In the genomic region with DNA sequence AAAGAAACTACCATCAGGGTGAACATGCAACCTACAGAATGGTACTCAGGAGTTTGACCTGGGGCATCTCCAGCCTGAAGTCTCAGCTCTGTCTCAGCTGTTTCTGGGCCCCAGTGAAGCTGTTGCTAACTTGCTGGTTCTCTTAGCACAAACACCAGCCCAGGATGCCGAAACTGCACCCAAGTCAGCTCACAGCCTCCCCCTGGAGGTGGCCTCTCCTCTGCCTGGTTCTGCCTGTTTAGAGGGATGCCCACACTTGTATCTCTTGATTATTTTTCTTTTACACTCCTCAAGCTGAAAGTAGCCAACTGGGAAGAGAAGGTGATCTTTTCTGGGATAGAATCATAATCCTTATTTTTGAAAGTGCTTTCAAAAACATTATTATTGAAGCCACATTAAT, we compare ENCODE assay signal across 8 cellular contexts.
DNase-seq lines count a peak whose midpoint lies in the region; ATAC-seq and TF ChIP-seq lines count a peak whose summit lies in the region.

No MANE protein-coding gene starts in this region.

- CTCF ChIA-PET in T-cell (lab: Charles Lee) = interaction anchor here (0.8 to 0.9 kb wide), 2 partner anchors 142 to 413 kb away, joined by 3 to 5 read pairs; no protein-coding TSS in a partner anchor

- POLR2A ChIA-PET in T-cell (lab: Charles Lee) = no interaction called here

- no peak for TF ChIP-seq CTCF in prostate gland (IDR thresholded peaks at IDR 0.05)

- H3K9me3 Mint-ChIP-seq in T-cell = no peaks in the 10 kb centered on the region

- peak; percentile 27 for DNase-seq in activated gamma-delta T cell treated with Interleukin-2 at 50 U/mL for 16 hours
- no peak for DNase-seq in activated gamma-delta T cell (lab: John Stamatoyannopoulos, UW)
- DNase-seq in T-cell = peak in 23 of 34 experiments; percentile 2 to 38 (median 19)
- peak; percentile 40 for DNase-seq in fibroblast of peridontal ligament (ENCODE audit: extremely low read depth)
- peak; percentile 11 for DNase-seq in stimulated activated naive CD8-positive, alpha-beta T cell treated with anti-CD3 and anti-CD28 coated beads, Interleukin-15, Interleukin-2, amounts not matched to agents 100 U/mL and 50 U/mL, for 24 hours
- DNase-seq in NCI-H524 treated with DMSO at 0.1 percent for 48 hours (lab: John Stamatoyannopoulos, UW) = no peak
- DNase-seq in NCI-H2196 treated with DMSO at 0.1 percent for 48 hours (lab: John Stamatoyannopoulos, UW; ENCODE audit: unreplicated experiment) = no peak
- DNase-seq in prostate gland (ENCODE audit: low spot score) = no peak

- intact Hi-C loops in prostate gland (cut with DNase I) = no loop called here

- no peak overlapping the region for H3K4me3 ChIP-seq in prostate gland

- H3K36me3 Mint-ChIP-seq in T-cell = no peaks in the 10 kb centered on the region

- peak in 1 of 4 experiments; percentile 26 for ATAC-seq in T-cell (replicated peaks in 1 of 4)
- ATAC-seq in stimulated activated naive CD8-positive, alpha-beta T cell treated with anti-CD3 and anti-CD28 coated beads, Interleukin-15, Interleukin-2, amounts not matched to agents 100 U/mL and 50 U/mL, for 24 hours = no peak

- no peaks in the 10 kb centered on the region for H3K27me3 ChIP-seq in prostate gland (replicated peaks; ENCODE audit: insufficient read depth)

- H3K36me3 ChIP-seq in prostate gland = no peaks in the 10 kb centered on the region

- WGBS in prostate gland = 100% methylated on average over 1 of the region's 1 CpG

- no peak overlapping the region for H3K27ac ChIP-seq in prostate gland

- no peaks in the 10 kb centered on the region for H3K4me1 Mint-ChIP-seq in T-cell

- H3K9me3 ChIP-seq in prostate gland = no peaks in the 10 kb centered on the region

- TF ChIP-seq POLR2A in prostate gland (IDR thresholded peaks at IDR 0.05) = no peak

- no peak overlapping the region for H3K4me3 Mint-ChIP-seq in T-cell

- no peaks in the 10 kb centered on the region for H3K4me1 ChIP-seq in prostate gland (replicated peaks)

- no peak overlapping the region for H3K27ac Mint-ChIP-seq in T-cell

- H3K27me3 Mint-ChIP-seq in T-cell = peaks cover 25 to 34% of the 10 kb centered on the region in 2 donors

Comparison
In these comparisons a context has a peak if more than half of its experiments do, and no peak if none do; other contexts are left out.
1. DNase-seq: peak in activated gamma-delta T cell treated with Interleukin-2 at 50 U/mL for 16 hours (single experiment), T-cell (23 of 34), fibroblast of peridontal ligament (single experiment) and stimulated activated naive CD8-positive, alpha-beta T cell treated with anti-CD3 and anti-CD28 coated beads, Interleukin-15, Interleukin-2, amounts not matched to agents 100 U/mL and 50 U/mL, for 24 hours (single experiment); none in activated gamma-delta T cell (single experiment), NCI-H524 treated with DMSO at 0.1 percent for 48 hours (single experiment), NCI-H2196 treated with DMSO at 0.1 percent for 48 hours (single experiment) and prostate gland (single experiment).